Comparison of ENCODE assay signal across 20 cellular contexts in the genomic region with DNA sequence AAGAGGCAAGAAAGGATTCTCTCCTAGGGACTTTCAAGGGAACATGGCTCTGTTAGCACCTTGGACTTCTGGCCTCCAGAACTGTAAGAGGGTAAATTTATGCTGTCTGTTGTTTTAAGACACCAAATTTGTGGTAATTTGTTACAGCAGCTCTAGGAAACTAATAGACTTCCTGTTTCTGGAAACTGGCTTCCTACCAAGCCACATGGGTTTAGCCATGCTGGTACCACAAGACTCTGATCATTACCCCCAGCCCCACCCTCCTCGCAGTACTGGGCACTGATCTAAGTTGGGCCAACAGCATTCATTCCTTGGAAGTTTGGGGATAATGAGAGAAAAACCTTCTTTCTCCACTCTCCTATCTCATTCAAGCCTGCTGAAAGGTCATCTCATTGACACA.
A peak's percentile ranks its signal among the peaks of the same experiment; 100 is the strongest.
DNase-seq lines count a peak whose midpoint lies in the region; ATAC-seq and TF ChIP-seq lines count a peak whose summit lies in the region.
"Had no signal": no experiment of that assay in that cellular context is flagged by ENCODE, and none has a peak within 500 bp of the region (broad histone marks: within the 10 kb centered on the region; RNA-seq: fewer than 3 reads in every experiment).

No MANE protein-coding gene starts in this region.

- no peak overlapping the region for H3K4me3 ChIP-seq in osteoblast (ENCODE audit: insufficient read depth, low read length)
- H3K4me3 ChIP-seq: esophagus squamous epithelium, skin epidermis, testis had no signal

- DNase-seq in EH (ENCODE audit: low read depth) (peak; percentile 15), MV-4-11 (lab: John Stamatoyannopoulos, UW) (peak; percentile 84), osteoblast (ENCODE audit: insufficient read length, low spot score, missing footprints) (no peak), cerebellar nuclear complex (lab: John Stamatoyannopoulos, UW) (no peak), KG1 (lab: John Stamatoyannopoulos, UW) (no peak)
- peak; percentile 4 for DNase-seq in activated CD8-positive, alpha-beta T cell treated with anti-CD3 and anti-CD28 coated beads for 36 hours
- DNase-seq: activated CD4-positive, alpha-beta T cell treated with anti-CD3 and anti-CD28 coated beads for 4 hours; activated T-cell treated with anti-CD3 and anti-CD28 coated beads, Interleukin-2, amount 50 U/mL, for 24 hours; esophagus squamous epithelium; naive thymus-derived CD4-positive, alpha-beta T cell; NCI-H1105; NCI-H774; stimulated activated CD4-positive, alpha-beta T cell treated with anti-CD3 and anti-CD28 coated beads, Interleukin-4, amount 100 ng/mL, for 24 hours; testis had no signal

- peak overlapping the region; percentile 8 for H2AFZ ChIP-seq in osteoblast (ENCODE audit: low read length)

- no peaks in the 10 kb centered on the region for H3K36me3 ChIP-seq in osteoblast (ENCODE audit: insufficient read depth, low read length)
- H3K36me3 ChIP-seq: esophagus squamous epithelium had no signal

- no peak for TF ChIP-seq CTCF in activated CD8-positive, alpha-beta T cell treated with anti-CD3 and anti-CD28 coated beads for 36 hours (IDR thresholded peaks at IDR 0.05)
- TF ChIP-seq CTCF in osteoblast (IDR thresholded peaks at IDR 0.05; ENCODE audit: extremely low read depth, low read depth, low read length), result no peak

- H3K4me1 Mint-ChIP-seq in activated CD8-positive, alpha-beta T cell treated with anti-CD3 and anti-CD28 coated beads for 36 hours (ENCODE audit: low read depth), result peaks cover 14% of the 10 kb centered on the region

- no peaks in the 10 kb centered on the region for H3K4me1 ChIP-seq in osteoblast (ENCODE audit: insufficient read depth, low read length)
- H3K4me1 ChIP-seq: esophagus squamous epithelium, testis had no signal

- no peak for ATAC-seq in activated CD8-positive, alpha-beta T cell treated with anti-CD3 and anti-CD28 coated beads for 36 hours
- no peak for ATAC-seq in HG02870 (IDR thresholded peaks at IDR 0.05; ENCODE audit: unreplicated experiment)
- ATAC-seq: naive thymus-derived CD4-positive, alpha-beta T cell; Right ventricle myocardium inferior had no signal

- H3K9me3 ChIP-seq in osteoblast (ENCODE audit: low read depth, low read length), result no peaks in the 10 kb centered on the region
- H3K9me3 ChIP-seq: esophagus squamous epithelium, testis had no signal

- intact Hi-C loops in activated CD8-positive, alpha-beta T cell treated with anti-CD3 and anti-CD28 coated beads for 36 hours (cut with micrococcal nuclease), result no loop called here

- H3K9me3 Mint-ChIP-seq in activated CD8-positive, alpha-beta T cell treated with anti-CD3 and anti-CD28 coated beads for 36 hours, result peaks cover 9% of the 10 kb centered on the region

- H3K36me3 Mint-ChIP-seq in activated CD8-positive, alpha-beta T cell treated with anti-CD3 and anti-CD28 coated beads for 36 hours (ENCODE audit: low read depth), result peaks cover 3% of the 10 kb centered on the region
- H3K36me3 Mint-ChIP-seq: IgD-negative memory B cell had no signal

- no peak overlapping the region for H3K4me2 ChIP-seq in osteoblast (ENCODE audit: insufficient read depth, low read length)

- H3K27me3 ChIP-seq in osteoblast (ENCODE audit: insufficient read depth, low read length), result peaks cover 3% of the 10 kb centered on the region
- H3K27me3 ChIP-seq: esophagus squamous epithelium, testis had no signal

- POLR2A ChIA-PET in activated CD8-positive, alpha-beta T cell treated with anti-CD3 and anti-CD28 coated beads for 36 hours (lab: Charles Lee), result no interaction called here

- CTCF ChIA-PET in activated CD8-positive, alpha-beta T cell treated with anti-CD3 and anti-CD28 coated beads for 36 hours (lab: Charles Lee), result no interaction called here

- no peaks in the 10 kb centered on the region for H3K79me2 ChIP-seq in osteoblast (ENCODE audit: insufficient read depth, low read length)

- no peaks in the 10 kb centered on the region for H3K27me3 Mint-ChIP-seq in activated CD8-positive, alpha-beta T cell treated with anti-CD3 and anti-CD28 coated beads for 36 hours
- H3K27me3 Mint-ChIP-seq: activated naive CD8-positive, alpha-beta T cell; activated T-cell treated with anti-CD3 and anti-CD28 coated beads, Interleukin-2, amount 50 U/mL, for 24 hours; B cell had no signal

- H3K27ac ChIP-seq in osteoblast (ENCODE audit: low read depth, low read length), result no peak overlapping the region
- H3K27ac ChIP-seq: esophagus squamous epithelium, skin epidermis, testis had no signal

- H3K27ac Mint-ChIP-seq in activated CD8-positive, alpha-beta T cell treated with anti-CD3 and anti-CD28 coated beads for 36 hours, result no peak overlapping the region
- H3K27ac Mint-ChIP-seq: activated naive CD8-positive, alpha-beta T cell; activated T-cell treated with anti-CD3 and anti-CD28 coated beads, Interleukin-2, amount 50 U/mL, for 24 hours; B cell; IgD-negative memory B cell had no signal

- no peaks in the 10 kb centered on the region for H4K20me1 ChIP-seq in osteoblast (ENCODE audit: insufficient read depth, low read length)

- H3K4me3 Mint-ChIP-seq in activated CD8-positive, alpha-beta T cell treated with anti-CD3 and anti-CD28 coated beads for 36 hours, result no peak overlapping the region
- H3K4me3 Mint-ChIP-seq: activated T-cell treated with anti-CD3 and anti-CD28 coated beads, Interleukin-2, amount 50 U/mL, for 24 hours; B cell had no signal

Comparison
In these comparisons a context has a peak if more than half of its experiments do, and no peak if none do; other contexts are left out.
1. DNase-seq: peak in EH (single experiment), MV-4-11 (single experiment) and activated CD8-positive, alpha-beta T cell treated with anti-CD3 and anti-CD28 coated beads for 36 hours (single experiment); none in osteoblast (single experiment), cerebellar nuclear complex (0 of 2) and KG1 (single experiment).